Comparison of ENCODE assay signal across 22 cellular contexts in the genomic region with DNA sequence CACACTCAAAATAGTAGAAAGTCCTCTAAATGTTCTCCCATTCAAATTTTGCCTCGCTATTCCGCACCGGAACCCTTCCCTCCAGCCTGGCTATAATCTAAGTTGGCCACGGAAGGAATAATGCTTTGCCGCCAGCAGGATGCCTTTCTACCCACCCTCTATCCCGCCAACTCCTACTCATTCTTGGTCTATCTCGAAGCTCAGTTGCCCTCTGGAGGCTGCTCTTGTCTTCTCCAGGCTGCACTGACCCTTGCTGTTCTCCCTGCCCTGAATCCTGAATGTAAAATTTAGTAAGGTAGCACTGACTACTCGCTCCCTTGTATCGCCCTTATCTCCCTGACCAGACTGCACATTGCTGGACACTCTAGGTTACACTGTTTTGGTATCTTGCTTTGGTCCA.
"Had no signal": no experiment of that assay in that cellular context is flagged by ENCODE, and none has a peak within 500 bp of the region (broad histone marks: within the 10 kb centered on the region; RNA-seq: fewer than 3 reads in every experiment).

No MANE protein-coding gene starts in this region.

- H3K27ac ChIP-seq: coronary artery, gastrocnemius medialis, lower lobe of right lung, neutrophil, pancreas, right lobe of liver, thoracic aorta, tibial nerve, upper lobe of left lung had no signal

- H3K4me3 ChIP-seq: coronary artery, gastrocnemius medialis, lower lobe of right lung, pancreas, right lobe of liver, thoracic aorta, tibial nerve, upper lobe of left lung had no signal

- ATAC-seq: effector memory CD8-positive, alpha-beta T cell; gastrocnemius medialis; left ventricle myocardium superior; lower lobe of right lung; naive thymus-derived CD8-positive, alpha-beta T cell; pancreas; stimulated activated naive B cell treated with anti-CD40 and anti-IgM and Interleukin-4, amounts not matched to agents 10 μg/mL and 1 μg/mL and 100 μg/mL, for 72 hours had no signal

- H3K4me1 ChIP-seq: right lobe of liver had no signal

- H3K27ac Mint-ChIP-seq: effector memory CD8-positive, alpha-beta T cell; stimulated activated naive B cell treated with anti-CD40 and anti-IgM and Interleukin-4, amounts not matched to agents 10 μg/mL and 1 μg/mL and 100 μg/mL, for 72 hours; stimulated activated naive CD8-positive, alpha-beta T cell treated with anti-CD3 and anti-CD28 coated beads, Interleukin-15, Interleukin-2, amounts not matched to agents 100 ng/mL and 50 ng/mL, for 24 hours had no signal

- H3K4me3 Mint-ChIP-seq: effector memory CD8-positive, alpha-beta T cell; naive thymus-derived CD8-positive, alpha-beta T cell; stimulated activated naive B cell treated with anti-CD40 and anti-IgM and Interleukin-4, amounts not matched to agents 10 μg/mL and 1 μg/mL and 100 μg/mL, for 72 hours; stimulated activated naive CD8-positive, alpha-beta T cell treated with anti-CD3 and anti-CD28 coated beads, Interleukin-15, Interleukin-2, amounts not matched to agents 100 ng/mL and 50 ng/mL, for 24 hours had no signal

- H3K36me3 ChIP-seq: gastrocnemius medialis, lower lobe of right lung, neutrophil, pancreas, right lobe of liver, thoracic aorta, tibial nerve, upper lobe of left lung had no signal

- H3K9me3 ChIP-seq: gastrocnemius medialis, lower lobe of right lung, neutrophil, pancreas, right lobe of liver, thoracic aorta, tibial nerve, upper lobe of left lung had no signal

- DNase-seq: dermis blood vessel endothelial cell; effector memory CD8-positive, alpha-beta T cell; gastrocnemius medialis; head of caudate nucleus; left ventricle myocardium superior; lower lobe of right lung; naive thymus-derived CD8-positive, alpha-beta T cell; pancreas; right lobe of liver; small intestine; stimulated activated CD4-positive, alpha-beta T cell treated with anti-CD3 and anti-CD28 coated beads, Interleukin-15, amount 100 ng/mL, for 24 hours; stimulated activated CD4-positive, alpha-beta T cell treated with anti-CD3 and anti-CD28 coated beads, Interleukin-2, amount 100 ng/mL, for 48 hours; stimulated activated naive B cell treated with anti-CD40 and anti-IgM and Interleukin-4, amounts not matched to agents 10 μg/mL and 1 μg/mL and 100 μg/mL, for 72 hours; upper lobe of left lung had no signal

- H3K4me1 Mint-ChIP-seq: stimulated activated naive B cell treated with anti-CD40 and anti-IgM and Interleukin-4, amounts not matched to agents 10 μg/mL and 1 μg/mL and 100 μg/mL, for 72 hours had no signal

- H3K27me3 Mint-ChIP-seq: stimulated activated naive CD8-positive, alpha-beta T cell treated with anti-CD3 and anti-CD28 coated beads, Interleukin-15, Interleukin-2, amounts not matched to agents 100 ng/mL and 50 ng/mL, for 24 hours had no signal

- H3K27me3 ChIP-seq: gastrocnemius medialis, neutrophil, pancreas, right lobe of liver, tibial nerve, upper lobe of left lung had no signal

- FAIRE-seq: endometrium, keratinocyte, pancreas, small intestine, urothelium cell line had no signal
